ENCODE assay signal across 8 cellular contexts in the genomic region with DNA sequence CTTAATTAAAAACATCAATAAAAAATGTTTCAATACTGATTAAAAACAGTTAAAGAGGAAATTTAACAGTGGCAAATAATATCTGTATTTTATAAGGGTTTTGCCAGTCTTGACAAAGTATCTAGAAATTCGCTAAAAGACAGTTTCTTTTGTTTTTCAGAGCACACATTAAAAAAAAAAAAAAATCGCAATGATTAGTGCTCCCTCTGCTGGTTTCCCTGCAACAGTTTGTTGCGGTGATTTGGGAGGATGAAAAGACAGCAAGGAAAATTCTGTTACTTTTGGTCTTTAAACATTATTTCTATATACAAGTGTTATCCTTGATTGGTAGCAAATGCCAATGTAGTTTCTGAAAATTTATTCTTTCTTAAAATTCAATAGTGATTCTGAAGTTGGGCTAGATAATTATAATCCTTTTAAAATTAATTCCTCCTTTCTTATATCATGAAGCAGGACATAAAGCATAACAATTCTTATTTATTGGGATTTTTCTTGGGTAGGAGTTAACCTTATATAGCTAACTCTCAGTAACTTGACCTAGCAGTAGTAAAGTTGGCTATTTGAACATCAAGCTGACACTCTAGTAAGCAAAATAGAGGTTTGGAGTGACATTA. TPM values are rescaled to one million over a fixed set of nuclear protein-coding genes. Genes with fewer than 3 reads are reported as not detected.
DNase-seq lines count a peak whose midpoint lies in the region; ATAC-seq and TF ChIP-seq lines count a peak whose summit lies in the region.

No MANE protein-coding gene starts in this region.

- ATAC-seq in Panc1 (no peak), HG03139 (IDR thresholded peaks at IDR 0.05; ENCODE audit: unreplicated experiment) (no peak), HG02938 (IDR thresholded peaks at IDR 0.05; ENCODE audit: unreplicated experiment) (no peak), GM19324 (IDR thresholded peaks at IDR 0.05; ENCODE audit: low FRiP score, unreplicated experiment) (no peak)

- intact Hi-C loops in cardiac septum (cut with DNase I) (loop anchor here (10.0 kb wide), 1 partner anchor 589 kb away; no protein-coding TSS in a partner anchor), Panc1 (cut with micrococcal nuclease; ENCODE audit: unreplicated experiment) (no loop called here), sigmoid colon (cut with DNase I) (loop anchor here (2.0 to 10.0 kb wide), 2 partner anchors 19 to 661 kb away; no protein-coding TSS in a partner anchor)

- H3K4me1 ChIP-seq in right atrium auricular region: peaks cover 0 to 10% of the 10 kb centered on the region in 2 donors
- H3K4me1 ChIP-seq in Panc1 (ENCODE audit: control insufficient read depth, insufficient read depth, low read length): peaks cover 24% of the 10 kb centered on the region
- peaks cover 0 to 4% (median 0%) of the 10 kb centered on the region in 4 donors for H3K4me1 ChIP-seq in sigmoid colon

- H3K4me3 ChIP-seq in right atrium auricular region (peak overlapping the region in 1 of 2 donors; percentile 25), Panc1 (ENCODE audit: low read depth in 2 of 2, low read length in 2 of 2) (no peak overlapping the region), sigmoid colon (peak overlapping the region in 1 of 4 donors; percentile 12)

- H3K36me3 ChIP-seq in right atrium auricular region (no peaks in the 10 kb centered on the region), Panc1 (ENCODE audit: control insufficient read depth, insufficient read depth, low read length) (no peaks in the 10 kb centered on the region), sigmoid colon (no peaks in the 10 kb centered on the region)

- TF ChIP-seq EP300 in sigmoid colon (IDR thresholded peaks at IDR 0.05): no peak

- POLR2A ChIA-PET in Panc1 (lab: Charles Lee): no interaction called here

- no TSS peak for BruUV-seq in Panc1 (replicated peaks; lab: Mats Ljungman, UMichigan)

- WGBS in sigmoid colon, 2 donors: 1 to 7% methylated on average over 3 of the region's 3 CpGs

- TF ChIP-seq POLR2A in erythroblast (IDR thresholded peaks at IDR 0.05; ENCODE audit: low read length) (no peak), sigmoid colon (IDR thresholded peaks at IDR 0.05) (no peak)

- in situ Hi-C loops in Panc1 (cut with HindIII; ENCODE audit: low pct_unique_long_range_greater_than_20kb, low sequenced_read_pairs): no loop called here

- H3K9me3 ChIP-seq in right atrium auricular region (no peaks in the 10 kb centered on the region), Panc1 (ENCODE audit: control insufficient read depth, insufficient read depth, low read depth, low read length) (no peaks in the 10 kb centered on the region), sigmoid colon (no peaks in the 10 kb centered on the region)

- no peak overlapping the region for H3K27ac ChIP-seq in right atrium auricular region
- peak overlapping the region; percentile 23; the same call in 1 of the 2 replicates for H3K27ac ChIP-seq in Panc1 (ENCODE audit: low read length)
- no peak overlapping the region for H3K27ac ChIP-seq in sigmoid colon

- CTCF ChIA-PET in Panc1 (lab: Charles Lee): no interaction called here

- TF ChIP-seq CTCF in right atrium auricular region (IDR thresholded peaks at IDR 0.05): peak; percentile 77 to 87
- TF ChIP-seq CTCF in Panc1 (IDR thresholded peaks at IDR 0.05): peak; percentile 70; the same call in 1 of the 2 replicates
- TF ChIP-seq CTCF in sigmoid colon (IDR thresholded peaks at IDR 0.05): peak; percentile 23 to 70 (median 58)

- DNase-seq in right atrium auricular region (ENCODE audit: low spot score) (no peak), cardiac septum (ENCODE audit: low spot score) (no peak), Panc1 (ENCODE audit: low read depth, low spot score) (no peak), erythroblast (lab: John Stamatoyannopoulos, UW) (peak; percentile 17 to 30), sigmoid colon (no peak)

- H3K27me3 ChIP-seq in right atrium auricular region: no peaks in the 10 kb centered on the region
- no peaks in the 10 kb centered on the region for H3K27me3 ChIP-seq in Panc1 (ENCODE audit: control insufficient read depth, insufficient read depth, low read length)
- H3K27me3 ChIP-seq in sigmoid colon: no peaks in the 10 kb centered on the region

RNA-seq across cellular contexts. Expression of gene SPRY2, which starts 23.1 kb away (rescaled TPM):
- total RNA-seq in right atrium auricular region (10 to 100 TPM; 33.1 to 38.9 TPM), cardiac septum (32.8 TPM), Panc1 (2021; ENCODE audit: unreplicated experiment) (18.2 TPM), sigmoid colon (10 to 100 TPM; 32.3 to 74.2 (median 47.6) TPM)
- polyA plus RNA-seq in Panc1 (2012; ENCODE audit: insufficient read length): 18.8 TPM
- polyA plus RNA-seq in sigmoid colon: 10 to 100 TPM; 27.7 to 48.0 (median 33.1) TPM

Comparison
In these comparisons a context has a peak if more than half of its experiments do, and no peak if none do; other contexts are left out.
1. DNase-seq: peak in erythroblast (2 of 2); none in right atrium auricular region (single experiment), cardiac septum (single experiment), Panc1 (single experiment) and sigmoid colon (single experiment).
2. Peak in every context shown above with its lines, with median percentiles within 50 percentile points of each other: CTCF ChIP-seq.